In genomic region chr7:146027243-146027642, GRCh38 we compare ENCODE assay signal across 30 cellular contexts.
"Had no signal": no experiment of that assay in that cellular context is flagged by ENCODE, and none has a peak within 500 bp of the region (broad histone marks: within the 10 kb centered on the region; RNA-seq: fewer than 3 reads in every experiment).

No MANE protein-coding gene starts in this region.

- H3K4me3 ChIP-seq: neural progenitor cell, ovary, prostate gland, right lobe of liver, sigmoid colon, smooth muscle cell, spleen, stomach, thoracic aorta, thyroid gland, tibial nerve, upper lobe of left lung, vagina had no signal

- H3K9me3 Mint-ChIP-seq: nephron, neural progenitor cell had no signal

- H3K27me3 Mint-ChIP-seq: naive thymus-derived CD4-positive, alpha-beta T cell; stimulated activated memory B cell treated with anti-CD40 and anti-IgM and Interleukin-4, amounts not matched to agents 10 μg/mL and 1 μg/mL and 100 μg/mL, for 72 hours; stimulated activated naive CD8-positive, alpha-beta T cell treated with anti-CD3 and anti-CD28 coated beads, Interleukin-15, Interleukin-2, amounts not matched to agents 100 ng/mL and 50 ng/mL, for 24 hours had no signal

- H3K9ac ChIP-seq: neural progenitor cell, parathyroid adenoma had no signal

- FAIRE-seq: urothelium cell line had no signal

- H3K9me3 ChIP-seq: ovary, prostate gland, right lobe of liver, sigmoid colon, thoracic aorta, thyroid gland, tibial nerve, upper lobe of left lung, vagina had no signal

- H3K4me1 ChIP-seq: neural progenitor cell, parathyroid adenoma, prostate gland, right lobe of liver, sigmoid colon, spleen, stomach, thyroid gland, tibial nerve, upper lobe of left lung, vagina had no signal

- H3K4me1 Mint-ChIP-seq: naive thymus-derived CD4-positive, alpha-beta T cell; natural killer cell; nephron; stimulated activated memory B cell treated with anti-CD40 and anti-IgM and Interleukin-4, amounts not matched to agents 10 μg/mL and 1 μg/mL and 100 μg/mL, for 72 hours had no signal

- H3K36me3 Mint-ChIP-seq: naive thymus-derived CD4-positive, alpha-beta T cell; neural progenitor cell; stimulated activated memory B cell treated with anti-CD40 and anti-IgM and Interleukin-4, amounts not matched to agents 10 μg/mL and 1 μg/mL and 100 μg/mL, for 72 hours had no signal

- H3K4me3 Mint-ChIP-seq: naive thymus-derived CD4-positive, alpha-beta T cell; natural killer cell; nephron; neural progenitor cell; stimulated activated memory B cell treated with anti-CD40 and anti-IgM and Interleukin-4, amounts not matched to agents 10 μg/mL and 1 μg/mL and 100 μg/mL, for 72 hours; stimulated activated naive CD8-positive, alpha-beta T cell treated with anti-CD3 and anti-CD28 coated beads, Interleukin-15, Interleukin-2, amounts not matched to agents 100 ng/mL and 50 ng/mL, for 24 hours had no signal

- H3K36me3 ChIP-seq: neural progenitor cell, ovary, prostate gland, right lobe of liver, sigmoid colon, spleen, stomach, thoracic aorta, thyroid gland, tibial nerve, upper lobe of left lung, vagina had no signal

- H3K27me3 ChIP-seq: neural progenitor cell, ovary, right lobe of liver, sigmoid colon, spleen, stomach, thyroid gland, tibial nerve, upper lobe of left lung, vagina had no signal

- H3K4me2 ChIP-seq: neural progenitor cell, smooth muscle cell had no signal

- H2AFZ ChIP-seq: neural progenitor cell, parathyroid adenoma had no signal

- DNase-seq: naive thymus-derived CD4-positive, alpha-beta T cell; natural killer cell; occipital lobe; ovary; posterior cingulate gyrus; right cardiac atrium; right lobe of liver; sigmoid colon; spleen; stimulated activated CD4-positive, alpha-beta T cell treated with anti-CD3 and anti-CD28 coated beads, Interleukin-12 subunit alpha, Interleukin-12 subunit beta, amount 100 ng/mL, for 4 hours; stimulated activated CD4-positive, alpha-beta T cell treated with anti-CD3 and anti-CD28 coated beads, Interleukin-1b, Interleukin-23, amount 100 ng/mL, for 48 hours; stimulated activated CD4-positive, alpha-beta T cell treated with anti-CD3 and anti-CD28 coated beads, Interleukin-4, amount 100 ng/mL, for 1 hour; stimulated activated CD4-positive, alpha-beta T cell treated with anti-CD3 and anti-CD28 coated beads, Interleukin-4, amount 100 ng/mL, for 4 hours; stimulated activated CD8-positive, alpha-beta memory T cell treated with anti-CD3 and anti-CD28 coated beads, Interleukin-4, amount 100 ng/mL, for 48 hours; stimulated activated naive CD4-positive, alpha-beta T cell treated with Interleukin-2 at 50 U/mL for 16 hours; stomach; thyroid gland; trophoblast cell; upper lobe of left lung had no signal

- ATAC-seq: naive thymus-derived CD4-positive, alpha-beta T cell; natural killer cell; right cardiac atrium; right lobe of liver; stimulated activated memory B cell treated with anti-CD40 and anti-IgM and Interleukin-4, amounts not matched to agents 10 μg/mL and 1 μg/mL and 100 μg/mL, for 72 hours had no signal

- H3K27ac Mint-ChIP-seq: naive thymus-derived CD4-positive, alpha-beta T cell; natural killer cell; nephron; neural progenitor cell; stimulated activated memory B cell treated with anti-CD40 and anti-IgM and Interleukin-4, amounts not matched to agents 10 μg/mL and 1 μg/mL and 100 μg/mL, for 72 hours; stimulated activated naive CD8-positive, alpha-beta T cell treated with anti-CD3 and anti-CD28 coated beads, Interleukin-15, Interleukin-2, amounts not matched to agents 100 ng/mL and 50 ng/mL, for 24 hours had no signal

- H3K79me2 ChIP-seq: parathyroid adenoma had no signal

- H3K27ac ChIP-seq: neural progenitor cell, ovary, parathyroid adenoma, prostate gland, right lobe of liver, sigmoid colon, spleen, stomach, thoracic aorta, thyroid gland, tibial nerve, upper lobe of left lung, vagina had no signal
